26 cellular contexts compared by ENCODE assay signal in genomic region chr7:20556091-20556490, GRCh38. TPM values are rescaled to one million over a fixed set of nuclear protein-coding genes. Genes with fewer than 3 reads are reported as not detected.
DNase-seq lines count a peak whose midpoint lies in the region; ATAC-seq, FAIRE-seq and TF ChIP-seq lines count a peak whose summit lies in the region.
"Had no signal": no experiment of that assay in that cellular context is flagged by ENCODE, and none has a peak within 500 bp of the region (broad histone marks: within the 10 kb centered on the region; RNA-seq: fewer than 3 reads in every experiment).

No MANE protein-coding gene starts in this region.

- BruUV-seq in PC-9 (replicated peaks; lab: Mats Ljungman, UMichigan), result no TSS peak

- peak; percentile 40 to 64 for DNase-seq in HAP-1 (ENCODE audit: low spot score in 2 of 2)
- DNase-seq in NCI-H526 (lab: John Stamatoyannopoulos, UW), result peak; percentile 37 to 67
- DNase-seq in PC-9, result no peak
- no peak for DNase-seq in D721Med (ENCODE audit: insufficient read length, low spot score)
- DNase-seq in activated CD8-positive, alpha-beta memory T cell treated with anti-CD3 and anti-CD28 coated beads, Interleukin-2, amount 10 ng/mL, durations not matched to agents 7 days and 5 days, result no peak
- no peak for DNase-seq in natural killer cell treated with Interleukin-12 subunit alpha and Interleukin-12 subunit beta and Interleukin-15 and Interleukin-18, amount 100 ng/mL, for 72 hours (ENCODE audit: low spot score)
- DNase-seq: 8988T; ACHN; BE2C; C1 segment of cervical spinal cord; CD4-positive, alpha-beta memory T cell; CD4-positive, CD25-positive, alpha-beta regulatory T cell; CD8-positive, alpha-beta memory T cell; COR-L47; DMS79 treated with DMSO at 0.1 percent for 48 hours; GDM1 had no signal

- H3K27ac ChIP-seq in PC-9, result no peak overlapping the region
- H3K27ac ChIP-seq: BLaER1 had no signal

- H3K4me3 ChIP-seq in HAP-1 (no peak overlapping the region), PC-9 (no peak overlapping the region)
- H3K4me3 ChIP-seq: BLaER1, GM12878 had no signal

- H3K9me3 ChIP-seq in HAP-1 (no peaks in the 10 kb centered on the region), PC-9 (ENCODE audit: insufficient read depth, low read depth) (peaks cover 3% of the 10 kb centered on the region)
- H3K9me3 ChIP-seq: BE2C had no signal

- no peaks in the 10 kb centered on the region for H3K36me3 ChIP-seq in HAP-1 (replicated peaks)
- no peaks in the 10 kb centered on the region for H3K36me3 ChIP-seq in PC-9 (ENCODE audit: low read depth)
- H3K36me3 ChIP-seq: BE2C, BLaER1 had no signal

- H3K36me3 Mint-ChIP-seq in activated CD8-positive, alpha-beta memory T cell treated with anti-CD3 and anti-CD28 coated beads, Interleukin-2, amount 10 ng/mL, durations not matched to agents 7 days and 5 days, result no peaks in the 10 kb centered on the region
- H3K36me3 Mint-ChIP-seq in natural killer cell treated with Interleukin-12 subunit alpha and Interleukin-12 subunit beta and Interleukin-15 and Interleukin-18, amount 100 ng/mL, for 72 hours, result no peaks in the 10 kb centered on the region
- H3K36me3 Mint-ChIP-seq: CD14-positive monocyte; CD4-positive, alpha-beta memory T cell; CD4-positive, CD25-positive, alpha-beta regulatory T cell; CD8-positive, alpha-beta memory T cell had no signal

- H2AFZ ChIP-seq in PC-9, result peak overlapping the region; percentile 7; the same call in 1 of the 2 replicates

- in situ Hi-C loops in HAP-1 (cut with MboI; ENCODE audit: low sequenced_read_pairs), result no loop called here

- no peaks in the 10 kb centered on the region for H3K27me3 ChIP-seq in HAP-1 (ENCODE audit: low read depth)
- H3K27me3 ChIP-seq in PC-9 (ENCODE audit: insufficient read depth, low read depth), result no peaks in the 10 kb centered on the region
- H3K27me3 ChIP-seq: BE2C, BLaER1 had no signal

- POLR2A ChIA-PET in PC-9 (lab: Charles Lee; ENCODE audit: unreplicated experiment), result no interaction called here

- intact Hi-C loops in PC-9 (cut with micrococcal nuclease; ENCODE audit: unreplicated experiment), result no loop called here

- H3K4me3 Mint-ChIP-seq in activated CD8-positive, alpha-beta memory T cell treated with anti-CD3 and anti-CD28 coated beads, Interleukin-2, amount 10 ng/mL, durations not matched to agents 7 days and 5 days, result no peak overlapping the region
- H3K4me3 Mint-ChIP-seq in natural killer cell treated with Interleukin-12 subunit alpha and Interleukin-12 subunit beta and Interleukin-15 and Interleukin-18, amount 100 ng/mL, for 72 hours, result no peak overlapping the region
- H3K4me3 Mint-ChIP-seq: CD14-positive monocyte; CD4-positive, alpha-beta memory T cell; CD4-positive, CD25-positive, alpha-beta regulatory T cell; CD8-positive, alpha-beta memory T cell had no signal

- TF ChIP-seq CTCF in PC-9 (conservative IDR thresholded peaks at IDR 0.05), result no peak
- TF ChIP-seq CTCF in D721Med (IDR thresholded peaks at IDR 0.05; ENCODE audit: insufficient read depth, missing control alignments), result no peak

- H3K27me3 Mint-ChIP-seq in activated CD8-positive, alpha-beta memory T cell treated with anti-CD3 and anti-CD28 coated beads, Interleukin-2, amount 10 ng/mL, durations not matched to agents 7 days and 5 days, result no peaks in the 10 kb centered on the region
- no peaks in the 10 kb centered on the region for H3K27me3 Mint-ChIP-seq in natural killer cell treated with Interleukin-12 subunit alpha and Interleukin-12 subunit beta and Interleukin-15 and Interleukin-18, amount 100 ng/mL, for 72 hours
- H3K27me3 Mint-ChIP-seq: CD4-positive, alpha-beta memory T cell; CD4-positive, CD25-positive, alpha-beta regulatory T cell had no signal

- no peaks in the 10 kb centered on the region for H3K9me3 Mint-ChIP-seq in activated CD8-positive, alpha-beta memory T cell treated with anti-CD3 and anti-CD28 coated beads, Interleukin-2, amount 10 ng/mL, durations not matched to agents 7 days and 5 days (ENCODE audit: low read depth)
- H3K9me3 Mint-ChIP-seq in natural killer cell treated with Interleukin-12 subunit alpha and Interleukin-12 subunit beta and Interleukin-15 and Interleukin-18, amount 100 ng/mL, for 72 hours, result peaks cover 3% of the 10 kb centered on the region

- CTCF ChIA-PET in PC-9 (lab: Charles Lee), result no interaction called here
- CTCF ChIA-PET in activated CD8-positive, alpha-beta memory T cell treated with anti-CD3 and anti-CD28 coated beads, Interleukin-2, amount 10 ng/mL, durations not matched to agents 7 days and 5 days (lab: Charles Lee), result no interaction called here

- no peak overlapping the region for H3K4me2 ChIP-seq in PC-9
- H3K4me2 ChIP-seq: BLaER1 had no signal

- no peak overlapping the region for H3K27ac Mint-ChIP-seq in activated CD8-positive, alpha-beta memory T cell treated with anti-CD3 and anti-CD28 coated beads, Interleukin-2, amount 10 ng/mL, durations not matched to agents 7 days and 5 days
- no peak overlapping the region for H3K27ac Mint-ChIP-seq in natural killer cell treated with Interleukin-12 subunit alpha and Interleukin-12 subunit beta and Interleukin-15 and Interleukin-18, amount 100 ng/mL, for 72 hours
- H3K27ac Mint-ChIP-seq: CD14-positive monocyte; CD4-positive, alpha-beta memory T cell; CD4-positive, CD25-positive, alpha-beta regulatory T cell; CD8-positive, alpha-beta memory T cell had no signal

- no peaks in the 10 kb centered on the region for H3K79me2 ChIP-seq in PC-9 (ENCODE audit: low read depth)

- FAIRE-seq in G401.6 (lab: Jason Lieb, UNC) (peak; percentile 51), D721Med (lab: Jason Lieb, UNC) (no peak)
- FAIRE-seq: A204.1, GM12878, GM12892, GM18507, GM19239 had no signal

- H4K20me1 ChIP-seq in PC-9 (ENCODE audit: insufficient read depth), result no peaks in the 10 kb centered on the region
- H4K20me1 ChIP-seq: BLaER1 had no signal

- H3K4me1 Mint-ChIP-seq in activated CD8-positive, alpha-beta memory T cell treated with anti-CD3 and anti-CD28 coated beads, Interleukin-2, amount 10 ng/mL, durations not matched to agents 7 days and 5 days, result no peaks in the 10 kb centered on the region
- no peaks in the 10 kb centered on the region for H3K4me1 Mint-ChIP-seq in natural killer cell treated with Interleukin-12 subunit alpha and Interleukin-12 subunit beta and Interleukin-15 and Interleukin-18, amount 100 ng/mL, for 72 hours (ENCODE audit: low read depth in 2 of 2)
- H3K4me1 Mint-ChIP-seq: CD14-positive monocyte; CD4-positive, alpha-beta memory T cell; CD4-positive, CD25-positive, alpha-beta regulatory T cell; CD8-positive, alpha-beta memory T cell had no signal

- H3F3A ChIP-seq in PC-9 (ENCODE audit: insufficient read depth, low read depth), result no peaks in the 10 kb centered on the region

- no peaks in the 10 kb centered on the region for H3K4me1 ChIP-seq in HAP-1
- peaks cover 2% of the 10 kb centered on the region; the same call in 1 of the 2 replicates for H3K4me1 ChIP-seq in PC-9 (replicated peaks; ENCODE audit: insufficient read depth)
- H3K4me1 ChIP-seq: BE2C, BLaER1 had no signal

- ATAC-seq in GM18519 (IDR thresholded peaks at IDR 0.05; ENCODE audit: low FRiP score, unreplicated experiment), result no peak
- no peak for ATAC-seq in activated CD8-positive, alpha-beta memory T cell treated with anti-CD3 and anti-CD28 coated beads, Interleukin-2, amount 10 ng/mL, durations not matched to agents 7 days and 5 days
- no peak for ATAC-seq in natural killer cell treated with Interleukin-12 subunit alpha and Interleukin-12 subunit beta and Interleukin-15 and Interleukin-18, amount 100 ng/mL, for 72 hours
- ATAC-seq: GM12878 had no signal

- 0 out of 2 replicates have a peak, but pooled peaks cover 3% of the 10 kb centered on the region for H3K9me2 ChIP-seq in PC-9 (ENCODE audit: insufficient read depth)

RNA-seq across cellular contexts. Expression of gene ABCB5, which starts 59.4 kb away (rescaled TPM):
- total RNA-seq in PC-9 (2021), result not detected in 2 replicates
- not detected for total RNA-seq in activated CD8-positive, alpha-beta memory T cell treated with anti-CD3 and anti-CD28 coated beads, Interleukin-2, amount 10 ng/mL, durations not matched to agents 7 days and 5 days
- total RNA-seq in natural killer cell treated with Interleukin-12 subunit alpha and Interleukin-12 subunit beta and Interleukin-15 and Interleukin-18, amount 100 ng/mL, for 72 hours, result not detected
- total RNA-seq: A673; CD4-positive, alpha-beta memory T cell; CD4-positive, CD25-positive, alpha-beta regulatory T cell; CD8-positive, alpha-beta memory T cell; GM12878 had no signal

Comparison
In these comparisons a context has a peak if more than half of its experiments do, and no peak if none do; other contexts are left out.
1. DNase-seq: peak in HAP-1 (2 of 2) and NCI-H526 (2 of 2); none in PC-9 (0 of 2), D721Med (single experiment), activated CD8-positive, alpha-beta memory T cell treated with anti-CD3 and anti-CD28 coated beads, Interleukin-2, amount 10 ng/mL, durations not matched to agents 7 days and 5 days (single experiment) and natural killer cell treated with Interleukin-12 subunit alpha and Interleukin-12 subunit beta and Interleukin-15 and Interleukin-18, amount 100 ng/mL, for 72 hours (single experiment).